Comparison of ENCODE assay signal across 8 cellular contexts in the genomic region with DNA sequence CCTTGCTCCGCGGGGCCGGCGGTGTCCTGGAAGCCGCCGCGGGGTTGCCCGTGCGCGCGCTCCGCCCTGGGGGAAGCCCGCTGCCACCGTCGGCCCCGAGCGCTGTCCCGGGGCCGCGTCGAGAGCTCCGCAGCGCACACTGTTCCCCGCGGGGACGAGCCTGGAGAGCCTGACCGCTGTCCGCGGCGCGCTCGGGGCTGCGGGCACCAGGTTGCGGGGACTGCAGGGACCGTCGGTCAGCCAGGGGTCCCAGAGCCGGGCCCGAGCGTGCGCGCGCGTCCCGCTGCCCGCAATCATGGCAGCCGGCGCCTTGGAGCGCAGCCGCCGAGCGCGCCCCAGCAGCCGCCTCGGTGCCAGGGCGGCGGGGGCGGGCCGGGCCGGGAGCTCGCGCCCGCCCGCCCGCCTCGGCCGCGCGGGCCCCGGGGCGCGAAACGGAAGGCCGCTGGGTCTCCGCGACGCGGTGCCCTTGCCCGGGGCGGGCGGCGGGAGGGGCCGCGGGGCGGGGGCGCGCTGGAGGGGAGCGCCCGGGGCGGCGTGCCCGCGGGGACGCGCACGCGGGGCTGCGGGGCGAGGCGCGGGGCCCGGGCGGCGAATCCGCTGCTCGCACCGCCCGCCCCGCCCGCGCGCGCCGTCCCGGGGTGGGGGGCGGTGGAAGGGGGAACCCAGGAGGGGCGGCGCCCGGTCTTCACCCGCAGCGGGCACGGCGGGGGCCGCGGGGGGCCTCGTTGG.
DNase-seq lines count a peak whose midpoint lies in the region; FAIRE-seq and TF ChIP-seq lines count a peak whose summit lies in the region.

No MANE protein-coding gene starts in this region.

- peak overlapping the region; percentile 99 for H3K9ac ChIP-seq in skeletal muscle satellite cell (ENCODE audit: low read depth, low read length)

- H3K27me3 ChIP-seq in skeletal muscle satellite cell (ENCODE audit: control insufficient read depth, insufficient read depth, low read length): no peaks in the 10 kb centered on the region

- in situ Hi-C loops in SK-MEL-5 (cut with HindIII; ENCODE audit: low pct_unique_long_range_greater_than_20kb, low sequenced_read_pairs): no loop called here

- H3K4me2 ChIP-seq in skeletal muscle satellite cell (ENCODE audit: low read length): peak overlapping the region; percentile 99

- H3K4me1 ChIP-seq in skeletal muscle satellite cell (ENCODE audit: control insufficient read depth, insufficient read depth, low read length): peaks cover 27% of the 10 kb centered on the region

- DNase-seq in D341Med (ENCODE audit: low spot score) (peak; percentile 89), HFF-Myc (ENCODE audit: extremely low read depth, low read depth) (no peak), SK-MEL-5 (ENCODE audit: low read depth, low spot score) (peak; percentile 62), astrocyte of the hippocampus (ENCODE audit: low read depth, low spot score) (peak; percentile 95), NK-92 (lab: John Stamatoyannopoulos, UW; ENCODE audit: unreplicated experiment) (no peak), D721Med (ENCODE audit: insufficient read length, low spot score) (no peak)

- TF ChIP-seq CTCF in HFF-Myc (IDR thresholded peaks at IDR 0.05; ENCODE audit: low read depth, low read length, missing control alignments) (no peak), D721Med (IDR thresholded peaks at IDR 0.05; ENCODE audit: insufficient read depth, missing control alignments) (no peak)

- H3K9me3 ChIP-seq in iPS-18c (ENCODE audit: control insufficient read depth, insufficient read depth, low read length) (peaks cover 5% of the 10 kb centered on the region), skeletal muscle satellite cell (replicated peaks; ENCODE audit: low read length) (no peaks in the 10 kb centered on the region)

- H3K36me3 ChIP-seq in skeletal muscle satellite cell (ENCODE audit: insufficient read depth, low read length): peaks cover 37% of the 10 kb centered on the region

- no peak for FAIRE-seq in D721Med (lab: Jason Lieb, UNC)

- H3K4me3 ChIP-seq in HFF-Myc (replicated peaks; ENCODE audit: low read depth, low read length) (peak overlapping the region; percentile 69), iPS-18c (ENCODE audit: insufficient read depth, low read depth, low read length) (peak overlapping the region; percentile 73), skeletal muscle satellite cell (ENCODE audit: low read length) (peak overlapping the region; percentile 98)

Comparison
In these comparisons a context has a peak if more than half of its experiments do, and no peak if none do; other contexts are left out.
1. DNase-seq: peak in D341Med (single experiment), SK-MEL-5 (single experiment) and astrocyte of the hippocampus (single experiment); none in HFF-Myc (single experiment), NK-92 (single experiment) and D721Med (single experiment).
2. Peak in every context shown above with its lines, with median percentiles within 50 percentile points of each other: H3K4me3 ChIP-seq.